8 cellular contexts compared by ENCODE assay signal in the genomic region with DNA sequence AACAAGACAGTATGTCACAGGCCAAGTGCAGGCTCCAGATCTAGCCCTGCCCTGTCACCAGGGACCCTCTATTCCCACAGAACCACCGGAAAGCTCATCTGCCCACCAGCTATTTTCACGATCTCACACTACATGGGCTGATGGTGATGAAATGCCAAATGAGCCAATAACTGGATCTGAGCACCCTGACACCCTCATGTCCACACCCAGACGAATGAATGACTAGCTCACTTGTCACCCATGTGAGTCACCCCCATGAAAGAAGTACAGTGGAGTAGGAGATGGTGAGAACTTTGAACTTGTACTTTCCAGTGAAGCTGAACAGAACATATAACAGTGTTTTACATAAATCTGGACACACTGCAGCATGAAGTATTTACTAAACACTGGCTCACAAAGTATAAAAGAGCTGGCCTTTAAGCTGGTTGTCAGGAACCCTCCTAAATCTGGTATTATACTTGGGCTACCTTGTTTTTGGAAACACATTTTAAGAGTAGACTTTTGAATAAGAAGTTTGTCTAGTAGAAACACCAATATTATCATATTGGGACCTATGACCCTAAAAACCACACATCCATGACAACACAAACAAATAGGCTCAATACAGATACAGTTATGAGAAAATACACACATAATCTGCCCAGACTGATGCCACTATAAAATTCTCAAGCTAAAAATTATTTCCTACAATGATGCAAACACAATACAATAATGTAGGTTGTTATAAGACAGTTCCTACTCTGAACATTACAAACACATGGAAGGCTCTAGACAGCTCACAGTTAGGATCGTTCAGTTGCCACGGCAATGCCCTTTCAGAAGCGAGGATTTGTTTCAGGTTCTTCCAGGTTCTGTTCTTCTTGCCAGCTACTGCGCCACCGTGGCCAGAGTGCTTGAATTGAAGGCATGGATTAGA. TPM values are rescaled to one million over a fixed set of nuclear protein-coding genes. Genes with fewer than 3 reads are reported as not detected.
A peak's percentile ranks its signal among the peaks of the same experiment; 100 is the strongest.
DNase-seq lines count a peak whose midpoint lies in the region; ATAC-seq and TF ChIP-seq lines count a peak whose summit lies in the region.

No MANE protein-coding gene starts in this region.

- 25 to 44% methylated on average over 7 to 8 of the region's 8 CpGs for WGBS in esophagus squamous epithelium, 2 donors

- peaks cover 12 to 46% (median 25%) of the 10 kb centered on the region in 3 donors for H3K4me1 ChIP-seq in esophagus squamous epithelium

- CTCF ChIA-PET in activated naive CD4-positive, alpha-beta T cell treated with anti-CD3 and anti-CD28 coated beads for 36 hours (lab: Charles Lee), result interaction anchor here (0.6 kb wide), 2 partner anchors 105 to 145 kb away, joined by 3 read pairs; no protein-coding TSS in a partner anchor
- CTCF ChIA-PET in CD4-positive, alpha-beta T cell (lab: Charles Lee), result no interaction called here

- H3K27ac ChIP-seq in esophagus squamous epithelium, result peak overlapping the region; percentile 40 to 91 (median 86)
- H3K27ac ChIP-seq in CD4-positive, alpha-beta T cell (ENCODE audit: low read depth, low read length), result no peak overlapping the region

- peak overlapping the region; percentile 0 for H3K4me3 Mint-ChIP-seq in activated naive CD4-positive, alpha-beta T cell treated with anti-CD3 and anti-CD28 coated beads for 36 hours
- H3K4me3 Mint-ChIP-seq in CD4-positive, alpha-beta T cell, result no peak overlapping the region

- peaks cover 0 to 11% (median 0%) of the 10 kb centered on the region in 3 donors for H3K36me3 ChIP-seq in esophagus squamous epithelium

- TF ChIP-seq POLR2A in esophagus squamous epithelium (IDR thresholded peaks at IDR 0.05), result peak in 1 of 4 donors; percentile 20

- POLR2A ChIA-PET in CD4-positive, alpha-beta T cell (lab: Charles Lee), result no interaction called here

- ATAC-seq in sciatic nerve, result peak; percentile 62
- no peak for ATAC-seq in HG03565 (IDR thresholded peaks at IDR 0.05; ENCODE audit: unreplicated experiment)
- no peak for ATAC-seq in CD4-positive, alpha-beta T cell (ENCODE audit: poor library complexity)

- intact Hi-C loops in activated naive CD4-positive, alpha-beta T cell treated with anti-CD3 and anti-CD28 coated beads for 36 hours (cut with micrococcal nuclease), result loop anchor here (1.0 to 5.0 kb wide), 4 partner anchors 19 to 436 kb away; partner anchors contain the start of genes INO80C and MAPRE2
- intact Hi-C loops in esophagus squamous epithelium (cut with DNase I), result no loop called here
- intact Hi-C loops in sciatic nerve (cut with DNase I), result no loop called here
- intact Hi-C loops in CD4-positive, alpha-beta T cell (cut with DNase I, micrococcal nuclease), result no loop called here

- H3K36me3 Mint-ChIP-seq in activated naive CD4-positive, alpha-beta T cell treated with anti-CD3 and anti-CD28 coated beads for 36 hours (ENCODE audit: low read depth), result peaks cover 20% of the 10 kb centered on the region
- peaks cover 62% of the 10 kb centered on the region for H3K36me3 Mint-ChIP-seq in CD4-positive, alpha-beta T cell (ENCODE audit: low read depth)

- no peaks in the 10 kb centered on the region for H3K27me3 ChIP-seq in esophagus squamous epithelium
- no peaks in the 10 kb centered on the region for H3K27me3 ChIP-seq in CD4-positive, alpha-beta T cell (ENCODE audit: control insufficient read depth, insufficient read depth, low read length)

- no peaks in the 10 kb centered on the region for H3K27me3 Mint-ChIP-seq in activated naive CD4-positive, alpha-beta T cell treated with anti-CD3 and anti-CD28 coated beads for 36 hours (ENCODE audit: low read depth)
- H3K27me3 Mint-ChIP-seq in CD4-positive, alpha-beta T cell, result no peaks in the 10 kb centered on the region

- no peaks in the 10 kb centered on the region for H3K9me3 ChIP-seq in esophagus squamous epithelium
- no peaks in the 10 kb centered on the region for H3K9me3 ChIP-seq in CD4-positive, alpha-beta T cell (ENCODE audit: control insufficient read depth, low read length)

- peak overlapping the region in 3 of 4 donors; percentile 7 to 32 (median 12) for H3K4me3 ChIP-seq in esophagus squamous epithelium

- DNase-seq in activated naive CD4-positive, alpha-beta T cell treated with anti-CD3 and anti-CD28 coated beads for 36 hours, result peak; percentile 68
- DNase-seq in activated naive CD4-positive, alpha-beta T cell (lab: John Stamatoyannopoulos, UW), result no peak
- DNase-seq in RPMI7951 (ENCODE audit: low read depth) (peak; percentile 84), esophagus squamous epithelium (lab: John Stamatoyannopoulos, UW) (no peak), sciatic nerve (ENCODE audit: low spot score) (no peak)
- no peak for DNase-seq in CD4-positive, alpha-beta T cell
- no peak for DNase-seq in central memory CD4-positive, alpha-beta T cell

- no peaks in the 10 kb centered on the region for H3K9me3 Mint-ChIP-seq in activated naive CD4-positive, alpha-beta T cell treated with anti-CD3 and anti-CD28 coated beads for 36 hours
- no peaks in the 10 kb centered on the region for H3K9me3 Mint-ChIP-seq in CD4-positive, alpha-beta T cell

- H3K27ac Mint-ChIP-seq in activated naive CD4-positive, alpha-beta T cell treated with anti-CD3 and anti-CD28 coated beads for 36 hours, result peak overlapping the region; percentile 9
- H3K27ac Mint-ChIP-seq in CD4-positive, alpha-beta T cell, result no peak overlapping the region

- H3K4me1 Mint-ChIP-seq in activated naive CD4-positive, alpha-beta T cell treated with anti-CD3 and anti-CD28 coated beads for 36 hours (ENCODE audit: low read depth), result peaks cover 43% of the 10 kb centered on the region
- H3K4me1 Mint-ChIP-seq in CD4-positive, alpha-beta T cell (ENCODE audit: low read depth), result peaks cover 13% of the 10 kb centered on the region

- TF ChIP-seq CTCF in esophagus squamous epithelium (IDR thresholded peaks at IDR 0.05), result no peak
- no peak for TF ChIP-seq CTCF in CD4-positive, alpha-beta T cell (IDR thresholded peaks at IDR 0.05)

RNA-seq across cellular contexts. Expression of gene INO80C, which starts 19.0 kb away (rescaled TPM):
- total RNA-seq in activated naive CD4-positive, alpha-beta T cell treated with anti-CD3 and anti-CD28 coated beads for 36 hours, result 10 to 100 TPM; 34.4 to 36.6 TPM
- 1.7 and 3.4 TPM in 2 replicates for total RNA-seq in RPMI7951 (2014; rRNA removed; shearing (Covaris generic))
- 10 to 100 TPM; 13.2 to 30.1 (median 17.9) TPM for total RNA-seq in esophagus squamous epithelium
- total RNA-seq in sciatic nerve, result 27.5 TPM
- 10 to 100 TPM; 13.0 to 16.0 TPM for total RNA-seq in CD4-positive, alpha-beta T cell

Comparison
In these comparisons a context has a peak if more than half of its experiments do, and no peak if none do; other contexts are left out.
1. DNase-seq: peak in activated naive CD4-positive, alpha-beta T cell treated with anti-CD3 and anti-CD28 coated beads for 36 hours (single experiment) and RPMI7951 (single experiment); none in activated naive CD4-positive, alpha-beta T cell (0 of 4), esophagus squamous epithelium (single experiment), sciatic nerve (single experiment), CD4-positive, alpha-beta T cell (0 of 10) and central memory CD4-positive, alpha-beta T cell (single experiment).